In the genomic region with DNA sequence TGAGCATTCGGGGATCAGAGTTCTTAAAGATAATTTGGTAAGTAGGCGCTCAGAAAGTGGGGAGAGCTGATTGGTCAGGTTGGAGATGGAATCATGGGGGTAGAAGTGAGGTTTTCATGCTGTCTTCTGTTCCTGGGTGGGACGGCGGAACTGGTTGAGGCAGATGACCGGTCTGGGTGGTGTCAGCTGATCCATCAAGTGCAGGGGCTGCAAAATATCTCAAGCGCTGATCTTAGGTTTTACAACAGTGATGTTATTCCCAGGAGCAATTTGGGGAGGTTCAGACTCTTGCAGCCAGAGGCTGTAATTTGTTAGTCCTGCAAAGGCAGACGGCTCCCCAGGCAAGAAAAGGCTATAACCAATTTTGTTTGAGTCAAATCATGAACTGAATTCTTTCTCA, we compare ENCODE assay signal across 23 cellular contexts.
DNase-seq lines count a peak whose midpoint lies in the region; ATAC-seq, FAIRE-seq and TF ChIP-seq lines count a peak whose summit lies in the region.
"Had no signal": no experiment of that assay in that cellular context is flagged by ENCODE, and none has a peak within 500 bp of the region (broad histone marks: within the 10 kb centered on the region; RNA-seq: fewer than 3 reads in every experiment).

No MANE protein-coding gene starts in this region.

- TF ChIP-seq CTCF in GM12878 (IDR thresholded peaks at IDR 0.05 in 2 of 3, conservative IDR thresholded peaks at IDR 0.05 in 1 of 3; ENCODE audit: control insufficient read depth in 2 of 3, extremely low read depth in 1 of 3, insufficient read depth in 1 of 3, low read depth in 3 of 3, low read length in 3 of 3) = no peak
- TF ChIP-seq CTCF in nephron progenitor cell (IDR thresholded peaks at IDR 0.05) = no peak
- TF ChIP-seq CTCF in type B pancreatic cell (conservative IDR thresholded peaks at IDR 0.05) = no peak
- no peak for TF ChIP-seq CTCF in omental fat pad (IDR thresholded peaks at IDR 0.05)

- CTCF ChIA-PET in GM12878 (lab: Yijun Ruan, JAX) = no interaction called here

- H3K27me3 ChIP-seq in GM12878 (replicated peaks in 1 of 2; ENCODE audit: control insufficient read depth in 2 of 2, insufficient read depth in 2 of 2, low read length in 1 of 2) = 0 out of 4 replicates have a peak, but pooled peaks cover 0 to under 1% of the 10 kb centered on the region in 2 experiments
- H3K27me3 ChIP-seq: BLaER1, MG63 had no signal

- 0 out of 2 replicates have a peak overlapping the region, but pooled peaks have one; percentile 22 for H3K4me2 ChIP-seq in GM12878 (ENCODE audit: control insufficient read depth, insufficient read depth)
- H3K4me2 ChIP-seq: BLaER1 had no signal

- H3K4me3 ChIP-seq in GM12878 = no peak overlapping the region
- H3K4me3 ChIP-seq: BLaER1, MG63 had no signal

- H3K27me3 Mint-ChIP-seq in nephron progenitor cell (ENCODE audit: low read depth, poor library complexity) = no peaks in the 10 kb centered on the region
- peaks cover 31% of the 10 kb centered on the region for H3K27me3 Mint-ChIP-seq in type B pancreatic cell

- no peak for TF ChIP-seq EP300 in GM12878 (IDR thresholded peaks at IDR 0.05; ENCODE audit: borderline replicate concordance in 1 of 2, control insufficient read depth in 1 of 2, low read depth in 2 of 2, low read length in 2 of 2)

- intact Hi-C loops in GM12878 (cut with micrococcal nuclease; ENCODE audit: unreplicated experiment) = no loop called here

- no peak for FAIRE-seq in GM12878 (lab: Jason Lieb, UNC)
- FAIRE-seq: GM12892, GM19239, H54 had no signal

- SMC1A ChIA-PET in GM12878 (lab: Charles Lee; ENCODE audit: uncharacterized antibody, unreplicated experiment) = interaction anchor here (0.6 to 2.0 kb wide), 2 partner anchors 22 to 112 kb away, joined by 3 to 9 read pairs; no protein-coding TSS in a partner anchor

- H3K36me3 Mint-ChIP-seq in nephron progenitor cell (ENCODE audit: low read depth) (no peaks in the 10 kb centered on the region), type B pancreatic cell (no peaks in the 10 kb centered on the region)
- H3K36me3 Mint-ChIP-seq: CD8-positive, alpha-beta T cell had no signal

- H4K20me1 ChIP-seq in GM12878 (ENCODE audit: control insufficient read depth, insufficient read depth) = no peaks in the 10 kb centered on the region
- H4K20me1 ChIP-seq: BLaER1 had no signal

- BruUV-seq in GM12878 (replicated peaks; lab: Mats Ljungman, UMichigan) = no TSS peak

- H2AFZ ChIP-seq in GM12878 (ENCODE audit: control insufficient read depth, low read depth, low read length) = no peak overlapping the region

- ATAC-seq in GM12878 (no peak), omental fat pad (ENCODE audit: low FRiP score) (no peak)
- ATAC-seq: CD8-positive, alpha-beta T cell; Panc1 had no signal

- 58% methylated on average over 7 of the region's 7 CpGs for WGBS in GM12878 (ENCODE audit: insufficient coverage, insufficient replicate concordance, low lambda C conversion rate, missing lambda C conversion rate)

- H3K27ac ChIP-seq in GM12878 (ENCODE audit: control insufficient read depth, insufficient read depth) = no peak overlapping the region
- H3K27ac ChIP-seq: BLaER1, RWPE1 had no signal

- no peaks in the 10 kb centered on the region for H3K79me2 ChIP-seq in GM12878 (ENCODE audit: control insufficient read depth, insufficient read depth, low read length)

- H3K4me3 Mint-ChIP-seq in nephron progenitor cell = no peak overlapping the region
- peak overlapping the region; percentile 31 for H3K4me3 Mint-ChIP-seq in type B pancreatic cell
- H3K4me3 Mint-ChIP-seq: CD8-positive, alpha-beta T cell had no signal

- peaks cover 69% of the 10 kb centered on the region for H3K4me1 Mint-ChIP-seq in nephron progenitor cell
- H3K4me1 Mint-ChIP-seq in type B pancreatic cell (ENCODE audit: unreplicated experiment) = peaks cover 53% of the 10 kb centered on the region

- POLR2A ChIA-PET in GM12878 (lab: Charles Lee) = no interaction called here

- H3K27ac Mint-ChIP-seq in nephron progenitor cell (peak overlapping the region; percentile 26), type B pancreatic cell (peak overlapping the region; percentile 4)
- H3K27ac Mint-ChIP-seq: CD8-positive, alpha-beta T cell had no signal

- H3K36me3 ChIP-seq in GM12878 (ENCODE audit: control insufficient read depth in 2 of 2, insufficient read depth in 2 of 2, low read length in 1 of 2) = no peaks in the 10 kb centered on the region
- H3K36me3 ChIP-seq: BLaER1, MG63 had no signal

- H3K9me3 ChIP-seq in GM12878 (replicated peaks; ENCODE audit: control insufficient read depth, insufficient read depth, low read length) = no peaks in the 10 kb centered on the region
- H3K9me3 ChIP-seq: BLaER1, Caco-2, MG63 had no signal

- in situ Hi-C loops in GM12878 (cut with MboI) = no loop called here

- TF ChIP-seq RAD21 in GM12878 (IDR thresholded peaks at IDR 0.05; ENCODE audit: insufficient read depth, low read depth, low read length) = no peak

- no peak overlapping the region for H3K9ac ChIP-seq in GM12878 (ENCODE audit: control insufficient read depth, insufficient read depth, low read length)
- H3K9ac ChIP-seq: BLaER1 had no signal

- RAD21 ChIA-PET in GM12878 (lab: Charles Lee; ENCODE audit: unreplicated experiment) = interaction anchor here (0.6 to 1.0 kb wide), 2 partner anchors 159 to 298 kb away, joined by 3 to 5 read pairs; no protein-coding TSS in a partner anchor

- TF ChIP-seq POLR2A in GM12878 (IDR thresholded peaks at IDR 0.05; ENCODE audit: low read depth, low read length) = no peak

- DNase-seq in ELF-1 (ENCODE audit: low read depth, low spot score) (peak; percentile 60), GM12878 (ENCODE audit: low read depth, low spot score) (no peak), nephron progenitor cell (no peak), type B pancreatic cell (ENCODE audit: extremely low spot score, unreplicated experiment) (no peak), CD1c-positive myeloid dendritic cell (ENCODE audit: extremely low spot score) (no peak), omental fat pad (ENCODE audit: low spot score) (no peak), DMS153 (lab: John Stamatoyannopoulos, UW) (no peak)
- DNase-seq: CD8-positive, alpha-beta T cell; DMS79; EL; GF-D8; KBM-7; MG63; NCI-H2029; NCI-H69; SHP77 treated with DMSO at 0.1 percent for 48 hours had no signal

- H3K9me3 Mint-ChIP-seq in nephron progenitor cell (peaks cover 2% of the 10 kb centered on the region), type B pancreatic cell (peaks cover 3% of the 10 kb centered on the region)
- H3K9me3 Mint-ChIP-seq: CD8-positive, alpha-beta T cell had no signal

- peaks cover 29% of the 10 kb centered on the region for H3K4me1 ChIP-seq in GM12878 (ENCODE audit: control insufficient read depth, insufficient read depth, low read length)

TF ChIP-seq in GM12878, 131 proteins besides CTCF, POLR2A, EP300 and RAD21:
- TF ChIP-seq MEF2A (IDR thresholded peaks at IDR 0.05; ENCODE audit: insufficient read depth, low read depth, low read length) (no peak), ZNF274 (IDR thresholded peaks at IDR 0.05; ENCODE audit: insufficient read depth, insufficient read length) (no peak), BRCA1 (IDR thresholded peaks at IDR 0.05; ENCODE audit: low read depth, low read length) (no peak), NR2F1 (conservative IDR thresholded peaks at IDR 0.05) (0 out of 2 replicates have a peak, but pooled peaks have one; percentile 4), NR2C2 (IDR thresholded peaks at IDR 0.05; ENCODE audit: borderline replicate concordance, control insufficient read depth, insufficient read length, low read depth) (no peak)
- TF ChIP-seq, protein P1, sequence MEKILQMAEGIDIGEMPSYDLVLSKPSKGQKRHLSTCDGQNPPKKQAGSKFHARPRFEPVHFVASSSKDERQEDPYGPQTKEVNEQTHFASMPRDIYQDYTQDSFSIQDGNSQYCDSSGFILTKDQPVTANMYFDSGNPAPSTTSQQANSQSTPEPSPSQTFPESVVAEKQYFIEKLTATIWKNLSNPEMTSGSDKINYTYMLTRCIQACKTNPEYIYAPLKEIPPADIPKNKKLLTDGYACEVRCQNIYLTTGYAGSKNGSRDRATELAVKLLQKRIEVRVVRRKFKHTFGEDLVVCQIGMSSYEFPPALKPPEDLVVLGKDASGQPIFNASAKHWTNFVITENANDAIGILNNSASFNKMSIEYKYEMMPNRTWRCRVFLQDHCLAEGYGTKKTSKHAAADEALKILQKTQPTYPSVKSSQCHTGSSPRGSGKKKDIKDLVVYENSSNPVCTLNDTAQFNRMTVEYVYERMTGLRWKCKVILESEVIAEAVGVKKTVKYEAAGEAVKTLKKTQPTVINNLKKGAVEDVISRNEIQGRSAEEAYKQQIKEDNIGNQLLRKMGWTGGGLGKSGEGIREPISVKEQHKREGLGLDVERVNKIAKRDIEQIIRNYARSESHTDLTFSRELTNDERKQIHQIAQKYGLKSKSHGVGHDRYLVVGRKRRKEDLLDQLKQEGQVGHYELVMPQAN (conservative IDR thresholded peaks at IDR 0.05) = no peak
TF ChIP-seq in GM12878: peak in this region for 1.
